In the genomic region with DNA sequence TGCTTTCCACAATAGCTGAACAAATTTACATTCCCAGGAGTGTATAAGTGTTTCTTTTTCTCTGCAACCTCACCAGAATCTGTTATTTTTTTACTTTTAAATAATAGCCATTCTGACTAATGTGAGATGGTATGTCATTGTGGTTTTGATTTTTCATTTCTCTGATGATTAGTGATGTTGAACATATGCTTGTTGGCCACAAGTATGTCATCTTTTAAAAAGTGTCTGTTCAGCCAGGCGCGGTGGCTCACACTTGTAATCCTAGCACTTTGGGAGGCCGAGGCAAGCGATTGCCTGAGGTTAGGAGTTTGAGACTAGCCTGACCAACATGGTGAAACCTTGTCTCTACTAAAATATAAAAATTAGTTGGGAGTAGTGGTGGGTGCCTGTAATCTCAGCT, we compare ENCODE assay signal across 19 cellular contexts.
DNase-seq lines count a peak whose midpoint lies in the region; ATAC-seq, FAIRE-seq and TF ChIP-seq lines count a peak whose summit lies in the region.
"Had no signal": no experiment of that assay in that cellular context is flagged by ENCODE, and none has a peak within 500 bp of the region (broad histone marks: within the 10 kb centered on the region; RNA-seq: fewer than 3 reads in every experiment).

No MANE protein-coding gene starts in this region.

- no peaks in the 10 kb centered on the region for H3K4me1 ChIP-seq in GM12878 (ENCODE audit: control insufficient read depth, insufficient read depth, low read length)
- H3K4me1 ChIP-seq: Caco-2, gastroesophageal sphincter had no signal

- no peak overlapping the region for H3K9ac ChIP-seq in GM12878 (ENCODE audit: control insufficient read depth, insufficient read depth, low read length)

- no peak for TF ChIP-seq RAD21 in GM12878 (IDR thresholded peaks at IDR 0.05; ENCODE audit: insufficient read depth, low read depth, low read length)

- H3K4me3 Mint-ChIP-seq in progenitor cell of endocrine pancreas (ENCODE audit: low read depth): no peak overlapping the region

- H3K4me1 Mint-ChIP-seq in progenitor cell of endocrine pancreas (ENCODE audit: low read depth): peaks cover 13% of the 10 kb centered on the region

- FAIRE-seq in GM12878 (lab: Jason Lieb, UNC): no peak

- in situ Hi-C loops in Caki2 (cut with HindIII; ENCODE audit: low pct_unique_long_range_greater_than_20kb, low sequenced_read_pairs): no loop called here
- in situ Hi-C loops in GM12878 (cut with MboI): no loop called here

- SMC1A ChIA-PET in GM12878 (lab: Charles Lee; ENCODE audit: uncharacterized antibody, unreplicated experiment): interaction anchor here (1.5 kb wide), 1 partner anchor 17 kb away, joined by 4 read pairs; no protein-coding TSS in a partner anchor

- H3K79me2 ChIP-seq in GM12878 (ENCODE audit: control insufficient read depth, insufficient read depth, low read length): no peaks in the 10 kb centered on the region

- CTCF ChIA-PET in GM12878 (lab: Yijun Ruan, JAX): no interaction called here

- H3K27ac ChIP-seq in GM12878 (ENCODE audit: control insufficient read depth, insufficient read depth): no peak overlapping the region
- H3K27ac ChIP-seq: gastroesophageal sphincter, sigmoid colon had no signal

- intact Hi-C loops in GM12878 (cut with micrococcal nuclease; ENCODE audit: unreplicated experiment): no loop called here

- no peak overlapping the region for H3K4me3 ChIP-seq in MG63
- H3K4me3 ChIP-seq in GM12878: no peak overlapping the region
- H3K4me3 ChIP-seq: gastroesophageal sphincter, K562, sigmoid colon had no signal

- RAD21 ChIA-PET in GM12878 (lab: Charles Lee; ENCODE audit: unreplicated experiment): no interaction called here

- H3K27me3 ChIP-seq in MG63 (no peaks in the 10 kb centered on the region), GM12878 (replicated peaks in 1 of 2; ENCODE audit: control insufficient read depth in 2 of 2, insufficient read depth in 2 of 2, low read length in 1 of 2) (no peaks in the 10 kb centered on the region)
- H3K27me3 ChIP-seq: gastroesophageal sphincter, sigmoid colon had no signal

- peak; percentile 70 for ATAC-seq in GM12878
- ATAC-seq: gastroesophageal sphincter, Panc1 had no signal

- DNase-seq in Caki2 (ENCODE audit: low read depth) (peak; percentile 61), MG63 (peak; percentile 38), GM12878 (ENCODE audit: low read depth, low spot score) (no peak), iris pigment epithelial cell (ENCODE audit: low read depth) (peak; percentile 72), NCI-H510A (lab: John Stamatoyannopoulos, UW) (no peak), DMS153 (lab: John Stamatoyannopoulos, UW) (no peak), progenitor cell of endocrine pancreas (ENCODE audit: low spot score, unreplicated experiment) (no peak), DMS114 treated with DMSO at 0.1 percent for 48 hours (lab: John Stamatoyannopoulos, UW; ENCODE audit: unreplicated experiment) (no peak)
- DNase-seq: activated naive CD4-positive, alpha-beta T cell treated with anti-CD3 and anti-CD28 coated beads, Interleukin-2, amount 50 U/mL, for 16 hours; activated T-cell treated with anti-CD3 and anti-CD28 coated beads for 4 hours; Caco-2; central memory CD4-positive, alpha-beta T cell; effector CD8-positive, alpha-beta T cell; NCI-H1092; NCI-H774; sigmoid colon had no signal

- TF ChIP-seq POLR2A in GM12878 (IDR thresholded peaks at IDR 0.05; ENCODE audit: low read depth, low read length): no peak

- no peaks in the 10 kb centered on the region for H3K9me3 Mint-ChIP-seq in progenitor cell of endocrine pancreas (ENCODE audit: low read depth)

- POLR2A ChIA-PET in GM12878 (lab: Charles Lee): no interaction called here

- no peaks in the 10 kb centered on the region for H3K27me3 Mint-ChIP-seq in progenitor cell of endocrine pancreas

- no peak overlapping the region for H3K4me2 ChIP-seq in GM12878 (ENCODE audit: control insufficient read depth, insufficient read depth)

- no peaks in the 10 kb centered on the region for H4K20me1 ChIP-seq in GM12878 (ENCODE audit: control insufficient read depth, insufficient read depth)

- 18% methylated on average over 4 of the region's 4 CpGs for WGBS in GM12878 (ENCODE audit: insufficient coverage, insufficient replicate concordance, low lambda C conversion rate, missing lambda C conversion rate)

- TF ChIP-seq EP300 in GM12878 (IDR thresholded peaks at IDR 0.05; ENCODE audit: borderline replicate concordance in 1 of 2, control insufficient read depth in 1 of 2, low read depth in 2 of 2, low read length in 2 of 2): no peak

- BruUV-seq in GM12878 (replicated peaks; lab: Mats Ljungman, UMichigan): no TSS peak

- TF ChIP-seq CTCF in GM12878 (IDR thresholded peaks at IDR 0.05 in 2 of 3, conservative IDR thresholded peaks at IDR 0.05 in 1 of 3; ENCODE audit: control insufficient read depth in 2 of 3, extremely low read depth in 1 of 3, insufficient read depth in 1 of 3, low read depth in 3 of 3, low read length in 3 of 3) (no peak), progenitor cell of endocrine pancreas (IDR thresholded peaks at IDR 0.05; ENCODE audit: unreplicated experiment) (no peak)

- no peaks in the 10 kb centered on the region for H3K9me3 ChIP-seq in MG63
- H3K9me3 ChIP-seq in GM12878 (replicated peaks; ENCODE audit: control insufficient read depth, insufficient read depth, low read length): no peaks in the 10 kb centered on the region
- H3K9me3 ChIP-seq: Caco-2, gastroesophageal sphincter, sigmoid colon had no signal

- H3K36me3 ChIP-seq in MG63: no peaks in the 10 kb centered on the region
- no peaks in the 10 kb centered on the region for H3K36me3 ChIP-seq in GM12878 (ENCODE audit: control insufficient read depth in 2 of 2, insufficient read depth in 2 of 2, low read length in 1 of 2)
- H3K36me3 ChIP-seq: gastroesophageal sphincter, sigmoid colon had no signal

- no peak overlapping the region for H2AFZ ChIP-seq in GM12878 (ENCODE audit: control insufficient read depth, low read depth, low read length)

- no peak overlapping the region for H3K27ac Mint-ChIP-seq in progenitor cell of endocrine pancreas

- no peaks in the 10 kb centered on the region for H3K36me3 Mint-ChIP-seq in progenitor cell of endocrine pancreas (ENCODE audit: insufficient read depth)

TF ChIP-seq in GM12878, 131 proteins besides CTCF, POLR2A, EP300 and RAD21 (continues in another document):
- TF ChIP-seq ZNF622 (IDR thresholded peaks at IDR 0.05) (no peak), DPF2 (IDR thresholded peaks at IDR 0.05) (no peak), GATAD2B (conservative IDR thresholded peaks at IDR 0.05; ENCODE audit: low read depth) (no peak), ATF7 (IDR thresholded peaks at IDR 0.05; ENCODE audit: low read depth) (0 out of 2 replicates have a peak, but pooled peaks have one; percentile 19), MTA2 (IDR thresholded peaks at IDR 0.05; ENCODE audit: low read depth) (peak; percentile 37; the same call in 1 of the 2 replicates), JUNB (IDR thresholded peaks at IDR 0.05) (peak; percentile 22; the same call in 1 of the 2 replicates), STAT3 (IDR thresholded peaks at IDR 0.05; ENCODE audit: low read depth, low read length) (no peak), RUNX3 (IDR thresholded peaks at IDR 0.05; ENCODE audit: low read length) (peak; percentile 67; the same call in 1 of the 2 replicates), CREM (IDR thresholded peaks at IDR 0.05; ENCODE audit: low read depth) (peak; percentile 64; the same call in 1 of the 2 replicates), STAT1 (conservative IDR thresholded peaks at IDR 0.05) (no peak), CREB1 (IDR thresholded peaks at IDR 0.05; ENCODE audit: low read depth) (peak; percentile 32; the same call in 1 of the 2 replicates), EED (IDR thresholded peaks at IDR 0.05; ENCODE audit: low read depth) (no peak)
- TF ChIP-seq, protein P1, sequence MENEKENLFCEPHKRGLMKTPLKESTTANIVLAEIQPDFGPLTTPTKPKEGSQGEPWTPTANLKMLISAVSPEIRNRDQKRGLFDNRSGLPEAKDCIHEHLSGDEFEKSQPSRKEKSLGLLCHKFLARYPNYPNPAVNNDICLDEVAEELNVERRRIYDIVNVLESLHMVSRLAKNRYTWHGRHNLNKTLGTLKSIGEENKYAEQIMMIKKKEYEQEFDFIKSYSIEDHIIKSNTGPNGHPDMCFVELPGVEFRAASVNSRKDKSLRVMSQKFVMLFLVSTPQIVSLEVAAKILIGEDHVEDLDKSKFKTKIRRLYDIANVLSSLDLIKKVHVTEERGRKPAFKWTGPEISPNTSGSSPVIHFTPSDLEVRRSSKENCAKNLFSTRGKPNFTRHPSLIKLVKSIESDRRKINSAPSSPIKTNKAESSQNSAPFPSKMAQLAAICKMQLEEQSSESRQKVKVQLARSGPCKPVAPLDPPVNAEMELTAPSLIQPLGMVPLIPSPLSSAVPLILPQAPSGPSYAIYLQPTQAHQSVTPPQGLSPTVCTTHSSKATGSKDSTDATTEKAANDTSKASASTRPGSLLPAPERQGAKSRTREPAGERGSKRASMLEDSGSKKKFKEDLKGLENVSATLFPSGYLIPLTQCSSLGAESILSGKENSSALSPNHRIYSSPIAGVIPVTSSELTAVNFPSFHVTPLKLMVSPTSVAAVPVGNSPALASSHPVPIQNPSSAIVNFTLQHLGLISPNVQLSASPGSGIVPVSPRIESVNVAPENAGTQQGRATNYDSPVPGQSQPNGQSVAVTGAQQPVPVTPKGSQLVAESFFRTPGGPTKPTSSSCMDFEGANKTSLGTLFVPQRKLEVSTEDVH (IDR thresholded peaks at IDR 0.05; ENCODE audit: low read depth, partially characterized antibody): no peak
- TF ChIP-seq, protein P2, sequence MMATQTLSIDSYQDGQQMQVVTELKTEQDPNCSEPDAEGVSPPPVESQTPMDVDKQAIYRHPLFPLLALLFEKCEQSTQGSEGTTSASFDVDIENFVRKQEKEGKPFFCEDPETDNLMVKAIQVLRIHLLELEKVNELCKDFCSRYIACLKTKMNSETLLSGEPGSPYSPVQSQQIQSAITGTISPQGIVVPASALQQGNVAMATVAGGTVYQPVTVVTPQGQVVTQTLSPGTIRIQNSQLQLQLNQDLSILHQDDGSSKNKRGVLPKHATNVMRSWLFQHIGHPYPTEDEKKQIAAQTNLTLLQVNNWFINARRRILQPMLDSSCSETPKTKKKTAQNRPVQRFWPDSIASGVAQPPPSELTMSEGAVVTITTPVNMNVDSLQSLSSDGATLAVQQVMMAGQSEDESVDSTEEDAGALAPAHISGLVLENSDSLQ (IDR thresholded peaks at IDR 0.05): no peak
- TF ChIP-seq, protein P3, sequence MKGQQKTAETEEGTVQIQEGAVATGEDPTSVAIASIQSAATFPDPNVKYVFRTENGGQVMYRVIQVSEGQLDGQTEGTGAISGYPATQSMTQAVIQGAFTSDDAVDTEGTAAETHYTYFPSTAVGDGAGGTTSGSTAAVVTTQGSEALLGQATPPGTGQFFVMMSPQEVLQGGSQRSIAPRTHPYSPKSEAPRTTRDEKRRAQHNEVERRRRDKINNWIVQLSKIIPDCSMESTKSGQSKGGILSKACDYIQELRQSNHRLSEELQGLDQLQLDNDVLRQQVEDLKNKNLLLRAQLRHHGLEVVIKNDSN (IDR thresholded peaks at IDR 0.05; ENCODE audit: borderline replicate concordance, extremely low read length, insufficient read depth, low read depth, low read length): no peak

Comparison
In these comparisons a context has a peak if more than half of its experiments do, and no peak if none do; other contexts are left out.
1. DNase-seq: peak in Caki2 (single experiment), MG63 (single experiment) and iris pigment epithelial cell (single experiment); none in GM12878 (single experiment), NCI-H510A (single experiment), DMS153 (single experiment), progenitor cell of endocrine pancreas (single experiment) and DMS114 treated with DMSO at 0.1 percent for 48 hours (single experiment).